1 cellular context compared by ENCODE assay signal in the genomic region with DNA sequence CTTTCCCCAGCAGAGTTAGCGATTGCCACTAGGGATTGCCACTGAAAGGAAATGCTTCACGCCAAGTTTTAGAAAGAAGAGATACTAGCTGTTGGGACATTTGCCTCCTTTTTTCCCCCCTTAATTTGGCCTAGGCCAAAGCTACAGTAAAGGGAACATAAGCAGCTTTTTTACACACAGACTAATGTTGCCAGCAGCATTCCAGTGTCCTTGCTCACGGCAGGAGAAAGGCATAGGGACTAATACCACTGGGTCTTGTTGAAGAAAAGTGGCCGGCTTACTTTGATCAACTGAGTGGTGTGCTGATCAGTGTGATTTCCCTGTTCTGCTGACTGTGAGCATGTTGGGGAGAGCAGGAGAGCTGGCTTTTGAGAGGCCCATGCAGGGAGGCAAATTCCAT.
TF ChIP-seq lines count a peak whose summit lies in the region.

No MANE protein-coding gene starts in this region.

TF ChIP-seq in GM23338, 12 proteins besides CTCF, POLR2A, EP300 and RAD21:
- TF ChIP-seq, protein P1, sequence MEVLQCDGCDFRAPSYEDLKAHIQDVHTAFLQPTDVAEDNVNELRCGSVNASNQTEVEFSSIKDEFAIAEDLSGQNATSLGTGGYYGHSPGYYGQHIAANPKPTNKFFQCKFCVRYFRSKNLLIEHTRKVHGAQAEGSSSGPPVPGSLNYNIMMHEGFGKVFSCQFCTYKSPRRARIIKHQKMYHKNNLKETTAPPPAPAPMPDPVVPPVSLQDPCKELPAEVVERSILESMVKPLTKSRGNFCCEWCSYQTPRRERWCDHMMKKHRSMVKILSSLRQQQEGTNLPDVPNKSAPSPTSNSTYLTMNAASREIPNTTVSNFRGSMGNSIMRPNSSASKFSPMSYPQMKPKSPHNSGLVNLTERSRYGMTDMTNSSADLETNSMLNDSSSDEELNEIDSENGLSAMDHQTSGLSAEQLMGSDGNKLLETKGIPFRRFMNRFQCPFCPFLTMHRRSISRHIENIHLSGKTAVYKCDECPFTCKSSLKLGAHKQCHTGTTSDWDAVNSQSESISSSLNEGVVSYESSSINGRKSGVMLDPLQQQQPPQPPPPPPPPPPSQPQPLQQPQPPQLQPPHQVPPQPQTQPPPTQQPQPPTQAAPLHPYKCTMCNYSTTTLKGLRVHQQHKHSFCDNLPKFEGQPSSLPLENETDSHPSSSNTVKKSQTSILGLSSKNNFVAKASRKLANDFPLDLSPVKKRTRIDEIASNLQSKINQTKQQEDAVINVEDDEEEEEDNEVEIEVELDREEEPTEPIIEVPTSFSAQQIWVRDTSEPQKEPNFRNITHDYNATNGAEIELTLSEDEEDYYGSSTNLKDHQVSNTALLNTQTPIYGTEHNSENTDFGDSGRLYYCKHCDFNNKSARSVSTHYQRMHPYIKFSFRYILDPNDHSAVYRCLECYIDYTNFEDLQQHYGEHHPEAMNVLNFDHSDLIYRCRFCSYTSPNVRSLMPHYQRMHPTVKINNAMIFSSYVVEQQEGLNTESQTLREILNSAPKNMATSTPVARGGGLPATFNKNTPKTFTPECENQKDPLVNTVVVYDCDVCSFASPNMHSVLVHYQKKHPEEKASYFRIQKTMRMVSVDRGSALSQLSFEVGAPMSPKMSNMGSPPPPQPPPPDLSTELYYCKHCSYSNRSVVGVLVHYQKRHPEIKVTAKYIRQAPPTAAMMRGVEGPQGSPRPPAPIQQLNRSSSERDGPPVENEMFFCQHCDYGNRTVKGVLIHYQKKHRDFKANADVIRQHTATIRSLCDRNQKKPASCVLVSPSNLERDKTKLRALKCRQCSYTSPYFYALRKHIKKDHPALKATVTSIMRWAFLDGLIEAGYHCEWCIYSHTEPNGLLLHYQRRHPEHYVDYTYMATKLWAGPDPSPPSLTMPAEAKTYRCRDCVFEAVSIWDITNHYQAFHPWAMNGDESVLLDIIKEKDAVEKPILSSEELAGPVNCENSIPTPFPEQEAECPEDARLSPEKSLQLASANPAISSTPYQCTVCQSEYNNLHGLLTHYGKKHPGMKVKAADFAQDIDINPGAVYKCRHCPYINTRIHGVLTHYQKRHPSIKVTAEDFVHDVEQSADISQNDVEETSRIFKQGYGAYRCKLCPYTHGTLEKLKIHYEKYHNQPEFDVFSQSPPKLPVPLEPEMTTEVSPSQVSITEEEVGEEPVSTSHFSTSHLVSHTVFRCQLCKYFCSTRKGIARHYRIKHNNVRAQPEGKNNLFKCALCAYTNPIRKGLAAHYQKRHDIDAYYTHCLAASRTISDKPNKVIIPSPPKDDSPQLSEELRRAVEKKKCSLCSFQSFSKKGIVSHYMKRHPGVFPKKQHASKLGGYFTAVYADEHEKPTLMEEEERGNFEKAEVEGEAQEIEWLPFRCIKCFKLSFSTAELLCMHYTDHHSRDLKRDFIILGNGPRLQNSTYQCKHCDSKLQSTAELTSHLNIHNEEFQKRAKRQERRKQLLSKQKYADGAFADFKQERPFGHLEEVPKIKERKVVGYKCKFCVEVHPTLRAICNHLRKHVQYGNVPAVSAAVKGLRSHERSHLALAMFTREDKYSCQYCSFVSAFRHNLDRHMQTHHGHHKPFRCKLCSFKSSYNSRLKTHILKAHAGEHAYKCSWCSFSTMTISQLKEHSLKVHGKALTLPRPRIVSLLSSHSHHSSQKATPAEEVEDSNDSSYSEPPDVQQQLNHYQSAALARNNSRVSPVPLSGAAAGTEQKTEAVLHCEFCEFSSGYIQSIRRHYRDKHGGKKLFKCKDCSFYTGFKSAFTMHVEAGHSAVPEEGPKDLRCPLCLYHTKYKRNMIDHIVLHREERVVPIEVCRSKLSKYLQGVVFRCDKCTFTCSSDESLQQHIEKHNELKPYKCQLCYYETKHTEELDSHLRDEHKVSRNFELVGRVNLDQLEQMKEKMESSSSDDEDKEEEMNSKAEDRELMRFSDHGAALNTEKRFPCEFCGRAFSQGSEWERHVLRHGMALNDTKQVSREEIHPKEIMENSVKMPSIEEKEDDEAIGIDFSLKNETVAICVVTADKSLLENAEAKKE (CRISPR knock-in tag; IDR thresholded peaks at IDR 0.05): no peak
- TF ChIP-seq POLR2AphosphoS5 (IDR thresholded peaks at IDR 0.05; ENCODE audit: low read depth) (no peak), EZH2 (IDR thresholded peaks at IDR 0.05; ENCODE audit: low read depth, unreplicated experiment) (no peak)
